In genomic region chr9:17075146-17075757, GRCh38 we compare ENCODE assay signal across 28 cellular contexts.
"Had no signal": no experiment of that assay in that cellular context is flagged by ENCODE, and none has a peak within 500 bp of the region (broad histone marks: within the 10 kb centered on the region; RNA-seq: fewer than 3 reads in every experiment).

No MANE protein-coding gene starts in this region.

- DNase-seq: dermis blood vessel endothelial cell; effector memory CD4-positive, alpha-beta T cell; foreskin keratinocyte; glutamatergic neuron; heart right ventricle; hippocampal formation; left cardiac atrium; left lung; mesenchymal stem cell; mucosa of descending colon; naive B cell; occipital lobe; pancreas; retina; stimulated activated CD4-positive, alpha-beta T cell treated with anti-CD3 and anti-CD28 coated beads, Interleukin-12 subunit alpha, Interleukin-12 subunit beta, amount 100 ng/mL, for 4 hours; stimulated activated CD4-positive, alpha-beta T cell treated with anti-CD3 and anti-CD28 coated beads, Interleukin-1b, Interleukin-23, amount 100 ng/mL, for 48 hours; stimulated activated CD4-positive, alpha-beta T cell treated with anti-CD3 and anti-CD28 coated beads, Interleukin-4, amount 100 ng/mL, for 1 hour; stimulated activated CD8-positive, alpha-beta memory T cell treated with anti-CD3 and anti-CD28 coated beads, Interleukin-4, amount 100 ng/mL, for 48 hours; stimulated activated naive CD4-positive, alpha-beta T cell; stomach; thyroid gland had no signal

- H3K4me3 Mint-ChIP-seq: mesothelial cell of epicardium, naive B cell, type B pancreatic cell had no signal

- H3K27me3 Mint-ChIP-seq: naive B cell, type B pancreatic cell had no signal

- H3K36me3 ChIP-seq: esophagus muscularis mucosa, heart right ventricle, left lung, pancreas, stomach, thyroid gland had no signal

- H3K9me3 Mint-ChIP-seq: mesothelial cell of epicardium, type B pancreatic cell had no signal

- ATAC-seq: foreskin keratinocyte, heart right ventricle, left cardiac atrium, left lung, mucosa of descending colon, pancreas had no signal

- H3K4me2 ChIP-seq: smooth muscle cell had no signal

- H3K9me3 ChIP-seq: esophagus muscularis mucosa, heart right ventricle, left lung, mucosa of descending colon, pancreas, stomach, thyroid gland had no signal

- FAIRE-seq: endothelial cell of umbilical vein, islet of Langerhans, pancreas had no signal

- H3K27ac Mint-ChIP-seq: naive B cell, type B pancreatic cell had no signal

- H3K4me1 ChIP-seq: esophagus muscularis mucosa, foreskin keratinocyte, heart right ventricle, left lung, pancreas, stomach, thyroid gland had no signal

- H3K27me3 ChIP-seq: esophagus muscularis mucosa, foreskin keratinocyte, heart right ventricle, left lung, pancreas, stomach, thyroid gland had no signal

- H3K36me3 Mint-ChIP-seq: mesothelial cell of epicardium, naive B cell, type B pancreatic cell had no signal

- H3K27ac ChIP-seq: coronary artery, esophagus muscularis mucosa, foreskin keratinocyte, heart right ventricle, left lung, pancreas, stomach, thyroid gland had no signal

- H3K4me3 ChIP-seq: coronary artery, esophagus muscularis mucosa, heart right ventricle, left lung, mucosa of descending colon, pancreas, smooth muscle cell, stomach, thyroid gland had no signal

- H3K4me1 Mint-ChIP-seq: naive B cell had no signal
